In genomic region chr22:21622624-21623401, GRCh38 we compare ENCODE assay signal across 15 cellular contexts. TPM values are rescaled to one million over a fixed set of nuclear protein-coding genes. Genes with fewer than 3 reads are reported as not detected.
DNase-seq lines count a peak whose midpoint lies in the region; ATAC-seq and TF ChIP-seq lines count a peak whose summit lies in the region.
"Had no signal": no experiment of that assay in that cellular context is flagged by ENCODE, and none has a peak within 500 bp of the region (broad histone marks: within the 10 kb centered on the region; RNA-seq: fewer than 3 reads in every experiment).

No MANE protein-coding gene starts in this region.

- no peak for TF ChIP-seq EP300 in SK-N-SH (IDR thresholded peaks at IDR 0.05; ENCODE audit: borderline replicate concordance in 1 of 2, low read depth in 1 of 2, low read length in 1 of 2)

- no peak overlapping the region for H2AFZ ChIP-seq in SK-N-SH (ENCODE audit: low read depth)

- no peaks in the 10 kb centered on the region for H3K9me3 Mint-ChIP-seq in progenitor cell of endocrine pancreas (ENCODE audit: low read depth)
- H3K9me3 Mint-ChIP-seq: CD8-positive, alpha-beta memory T cell had no signal

- H3K27me3 Mint-ChIP-seq in progenitor cell of endocrine pancreas = no peaks in the 10 kb centered on the region

- peaks cover 11 to 30% of the 10 kb centered on the region in 2 experiments for H3K36me3 ChIP-seq in SK-N-SH (replicated peaks in 1 of 2; ENCODE audit: control insufficient read depth in 1 of 2, insufficient read depth in 2 of 2, low read length in 1 of 2)
- H3K36me3 ChIP-seq in right atrium auricular region = peaks cover 7% of the 10 kb centered on the region
- H3K36me3 ChIP-seq: thoracic aorta had no signal

- DNase-seq in SK-N-SH (peak; percentile 4), RWPE1 (ENCODE audit: low spot score) (no peak), progenitor cell of endocrine pancreas (ENCODE audit: low spot score, unreplicated experiment) (no peak), NOMO-1 (lab: John Stamatoyannopoulos, UW; ENCODE audit: unreplicated experiment in 2 of 2) (no peak), NCI-H524 (lab: John Stamatoyannopoulos, UW) (no peak), right atrium auricular region (ENCODE audit: low spot score) (no peak)
- DNase-seq: 8988T; activated CD4-positive, alpha-beta T cell treated with anti-CD3 and anti-CD28 coated beads, Interleukin-2, amount 50 U/mL, for 4 hours; activated effector memory CD4-positive, alpha-beta T cell treated with Interleukin-2 at 50 U/mL for 16 hours; CD8-positive, alpha-beta memory T cell; NCI-H748 treated with DMSO at 0.1 percent for 48 hours had no signal

- H3K27ac Mint-ChIP-seq in progenitor cell of endocrine pancreas = peak overlapping the region; percentile 84

- H3K4me3 Mint-ChIP-seq in progenitor cell of endocrine pancreas (ENCODE audit: low read depth) = no peak overlapping the region

- POLR2A ChIA-PET in SK-N-SH (lab: Yijun Ruan, JAX) (interaction anchor here (0.6 kb wide), 1 partner anchor 40 kb away, joined by 3 read pairs; no protein-coding TSS in a partner anchor), RWPE1 (lab: Yijun Ruan, JAX; ENCODE audit: low non-redundant PET) (no interaction called here)

- no peak for ATAC-seq in SK-N-SH treated with all-trans-retinoic acid at 6 μM for 48 hours

- H3K4me1 ChIP-seq in SK-N-SH (ENCODE audit: control insufficient read depth in 1 of 2, insufficient read depth in 2 of 2, low read depth in 1 of 2, low read length in 1 of 2) = peaks cover 0 to 7% of the 10 kb centered on the region in 2 experiments; a peak in 1 of 4 replicates
- peaks cover 0 to 48% of the 10 kb centered on the region in 2 donors for H3K4me1 ChIP-seq in right atrium auricular region

- H3K4me3 ChIP-seq in SK-N-SH (ENCODE audit: low read depth in 2 of 2, low read length in 1 of 2) (no peak overlapping the region), right atrium auricular region (no peak overlapping the region)

- peaks cover 82% of the 10 kb centered on the region for H3K79me2 ChIP-seq in SK-N-SH (ENCODE audit: insufficient read depth)

- H3K27ac ChIP-seq in SK-N-SH (ENCODE audit: low read depth in 2 of 2, low read length in 1 of 2) (no peak overlapping the region), RWPE1 (peak overlapping the region; percentile 84), cingulate gyrus (ENCODE audit: low read depth, low read length) (peak overlapping the region; percentile 72), right atrium auricular region (no peak overlapping the region)

- H3K4me2 ChIP-seq in SK-N-SH = no peak overlapping the region

- H3K27me3 ChIP-seq in SK-N-SH (ENCODE audit: insufficient read depth) (no peaks in the 10 kb centered on the region), right atrium auricular region (no peaks in the 10 kb centered on the region)

- H3K9ac ChIP-seq in SK-N-SH = no peak overlapping the region

- H4K20me1 ChIP-seq in SK-N-SH (ENCODE audit: insufficient read depth) = peaks cover 91% of the 10 kb centered on the region

- no peaks in the 10 kb centered on the region for H3K4me1 Mint-ChIP-seq in progenitor cell of endocrine pancreas (ENCODE audit: low read depth)

- H3K9me3 ChIP-seq in SK-N-SH = no peaks in the 10 kb centered on the region
- H3K9me3 ChIP-seq in right atrium auricular region = no peaks in the 10 kb centered on the region
- H3K9me3 ChIP-seq: thoracic aorta had no signal

- CTCF ChIA-PET in SK-N-SH (lab: Yijun Ruan, JAX) (interaction anchor here (1.5 to 11.2 kb wide), 2 partner anchors 16 to 18 kb away, joined by 5 to 145 read pairs; partner anchors contain the start of gene SDF2L1), RWPE1 (lab: Yijun Ruan, JAX) (no interaction called here)

- H3K36me3 Mint-ChIP-seq in progenitor cell of endocrine pancreas (ENCODE audit: insufficient read depth) = peaks cover 11% of the 10 kb centered on the region

- no peaks in the 10 kb centered on the region for H3K9me2 ChIP-seq in SK-N-SH

- peaks cover 21% of the 10 kb centered on the region for H3F3A ChIP-seq in SK-N-SH (replicated peaks; ENCODE audit: insufficient read depth)

- TF ChIP-seq CTCF in SK-N-SH (IDR thresholded peaks at IDR 0.05) (no peak), RWPE1 (conservative IDR thresholded peaks at IDR 0.05; ENCODE audit: low read depth) (no peak), progenitor cell of endocrine pancreas (IDR thresholded peaks at IDR 0.05; ENCODE audit: unreplicated experiment) (no peak), right atrium auricular region (IDR thresholded peaks at IDR 0.05) (no peak)

- no peak for TF ChIP-seq RAD21 in SK-N-SH (IDR thresholded peaks at IDR 0.05; ENCODE audit: low read length)

- WGBS in SK-N-SH (ENCODE audit: low lambda C conversion rate) = 93% methylated on average over 26 of the region's 26 CpGs

TF ChIP-seq in SK-N-SH, 30 proteins besides CTCF, POLR2A, EP300 and RAD21 (continues in another document):
- TF ChIP-seq IRF3 (IDR thresholded peaks at IDR 0.05; ENCODE audit: low read depth, low read length) = no peak
- no peak for TF ChIP-seq USF2 (IDR thresholded peaks at IDR 0.05; ENCODE audit: borderline replicate concordance, low read depth, low read length)
- no peak for TF ChIP-seq MEF2A (IDR thresholded peaks at IDR 0.05; ENCODE audit: borderline replicate concordance, low read depth)
- TF ChIP-seq TEAD4 (IDR thresholded peaks at IDR 0.05; ENCODE audit: borderline replicate concordance, insufficient read depth) = no peak
- TF ChIP-seq RCOR1 (IDR thresholded peaks at IDR 0.05; ENCODE audit: low read length) = no peak

TF ChIP-seq in SK-N-SH treated with all-trans-retinoic acid at 6 μM for 48 hours, 23 proteins besides CTCF, POLR2A, EP300 and RAD21:
- TF ChIP-seq OSR1 (CRISPR knock-in tag; IDR thresholded peaks at IDR 0.05) = no peak
- no peak for TF ChIP-seq TCF4 (CRISPR knock-in tag; IDR thresholded peaks at IDR 0.05; ENCODE audit: borderline replicate concordance)
- TF ChIP-seq ZFP30 (CRISPR knock-in tag; IDR thresholded peaks at IDR 0.05) = no peak
- TF ChIP-seq PPARA (CRISPR knock-in tag; IDR thresholded peaks at IDR 0.05; ENCODE audit: borderline replicate concordance) = no peak
- TF ChIP-seq ZNF565 (CRISPR knock-in tag; conservative IDR thresholded peaks at IDR 0.05; ENCODE audit: low read depth) = no peak
- no peak for TF ChIP-seq ZC3H10 (CRISPR knock-in tag; IDR thresholded peaks at IDR 0.05)
- TF ChIP-seq ZNF8 (CRISPR knock-in tag; IDR thresholded peaks at IDR 0.05) = no peak
- TF ChIP-seq GLIS3 (CRISPR knock-in tag; IDR thresholded peaks at IDR 0.05) = no peak
- no peak for TF ChIP-seq BACH2 (CRISPR knock-in tag; IDR thresholded peaks at IDR 0.05; ENCODE audit: borderline replicate concordance)
- TF ChIP-seq ZFP3 (CRISPR knock-in tag; IDR thresholded peaks at IDR 0.05) = no peak

RNA-seq across cellular contexts. Expression of gene YDJC, which starts 7.0 kb away (rescaled TPM):
- polyA plus RNA-seq in SK-N-SH (2012; rRNA removed) = 37.4 and 39.9 TPM in 2 replicates
- polyA plus RNA-seq in SK-N-SH (2012; cell fraction: cytosol; rRNA removed) = 18.4 and 31.5 TPM in 2 replicates
- 56.0 and 94.8 TPM in 2 replicates for polyA plus RNA-seq in SK-N-SH (2012; cell fraction: nucleus; rRNA removed)
- total RNA-seq in progenitor cell of endocrine pancreas = 19.0 and 21.4 TPM in 2 replicates
- total RNA-seq in right atrium auricular region = 10 to 100 TPM; 15.2 to 20.5 TPM

RNA-seq across cellular contexts. Expression of gene CCDC116, which starts 9.7 kb away (rescaled TPM):
- polyA plus RNA-seq in SK-N-SH (2012; rRNA removed) = 0.28 and 0.31 TPM in 2 replicates
- 0.08 and 0.09 TPM in 2 replicates for polyA plus RNA-seq in SK-N-SH (2012; cell fraction: cytosol; rRNA removed)
- 1.6 and 2.5 TPM in 2 replicates for polyA plus RNA-seq in SK-N-SH (2012; cell fraction: nucleus; rRNA removed)
- total RNA-seq in progenitor cell of endocrine pancreas (1.3 and 1.4 TPM in 2 replicates), right atrium auricular region (not detected)
- total RNA-seq: HT1080 had no signal
- polyA plus RNA-seq: CD8-positive, alpha-beta memory T cell had no signal

RNA-seq across cellular contexts. Expression of gene SDF2L1, which starts 19.3 kb away (rescaled TPM):
- polyA plus RNA-seq in SK-N-SH (2012; rRNA removed) = 52.2 and 60.9 TPM in 2 replicates
- polyA plus RNA-seq in SK-N-SH (2012; cell fraction: cytosol; rRNA removed) = 29.9 and 44.0 TPM in 2 replicates
- polyA plus RNA-seq in SK-N-SH (2012; cell fraction: nucleus; rRNA removed) = 17.1 and 27.1 TPM in 2 replicates
- total RNA-seq in progenitor cell of endocrine pancreas (27.0 and 28.2 TPM in 2 replicates), right atrium auricular region (10 to 100 TPM; 25.9 to 40.5 TPM)

RNA-seq across cellular contexts. Expression of gene PPIL2, which starts 43.0 kb away (rescaled TPM):
- 76.2 and 85.1 TPM in 2 replicates for polyA plus RNA-seq in SK-N-SH (2012; rRNA removed)
- 29.3 and 38.8 TPM in 2 replicates for polyA plus RNA-seq in SK-N-SH (2012; cell fraction: cytosol; rRNA removed)
- polyA plus RNA-seq in SK-N-SH (2012; cell fraction: nucleus; rRNA removed) = 289 and 297 TPM in 2 replicates
- total RNA-seq in progenitor cell of endocrine pancreas (46.7 and 49.2 TPM in 2 replicates), right atrium auricular region (10 to 100 TPM; 20.2 to 25.4 TPM)

RNA-seq across cellular contexts. Expression of gene UBE2L3, which starts 55.3 kb away (rescaled TPM):
- 41.2 and 41.4 TPM in 2 replicates for polyA plus RNA-seq in SK-N-SH (2012; rRNA removed)
- 49.4 and 61.4 TPM in 2 replicates for polyA plus RNA-seq in SK-N-SH (2012; cell fraction: cytosol; rRNA removed)
- polyA plus RNA-seq in SK-N-SH (2012; cell fraction: nucleus; rRNA removed) = 17.6 and 20.2 TPM in 2 replicates
- 64.6 and 67.4 TPM in 2 replicates for total RNA-seq in progenitor cell of endocrine pancreas
- 10 to 100 TPM; 46.9 to 62.2 TPM for total RNA-seq in right atrium auricular region

Comparison
In these comparisons a context has a peak if more than half of its experiments do, and no peak if none do; other contexts are left out.
1. H3K27ac ChIP-seq: peak in RWPE1 (single experiment) and cingulate gyrus (single experiment); none in SK-N-SH (0 of 2) and right atrium auricular region (0 of 2).